9 cellular contexts compared by ENCODE assay signal in the genomic region with DNA sequence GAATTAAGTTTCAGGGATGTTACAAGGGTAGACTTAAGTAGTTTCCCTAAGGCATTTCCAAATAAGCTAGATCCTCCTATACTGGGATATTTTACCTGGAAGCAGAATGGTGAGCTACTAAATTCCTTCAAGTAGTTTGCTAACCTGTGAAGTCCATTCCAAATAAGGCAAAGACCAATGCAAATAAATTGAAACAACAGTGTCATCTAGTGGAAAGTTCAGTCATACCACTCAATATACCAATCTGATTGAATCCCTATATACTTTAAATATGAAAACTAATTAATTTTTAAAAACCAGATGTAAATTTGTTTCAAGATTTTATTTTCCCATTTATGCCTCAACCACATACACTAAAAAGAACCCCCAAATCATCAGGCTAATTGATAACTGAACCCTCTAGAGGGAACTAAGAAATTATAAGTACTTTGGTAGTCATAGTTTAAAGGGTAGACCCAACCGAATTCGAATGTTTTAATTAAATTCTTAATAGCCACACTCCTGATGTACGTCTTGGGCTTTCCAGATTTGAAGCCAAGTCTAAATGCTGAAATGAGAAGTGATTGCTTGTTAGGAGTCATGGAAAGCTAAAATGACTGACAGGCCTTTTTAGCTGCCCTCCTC.
A peak's percentile ranks its signal among the peaks of the same experiment; 100 is the strongest.
DNase-seq lines count a peak whose midpoint lies in the region; ATAC-seq and TF ChIP-seq lines count a peak whose summit lies in the region.
"Had no signal": no experiment of that assay in that cellular context is flagged by ENCODE, and none has a peak within 500 bp of the region (broad histone marks: within the 10 kb centered on the region; RNA-seq: fewer than 3 reads in every experiment).

No MANE protein-coding gene starts in this region.

- no peak overlapping the region for H3K4me2 ChIP-seq in DOHH2 (ENCODE audit: low read length)

- no peaks in the 10 kb centered on the region for H3K36me3 Mint-ChIP-seq in activated naive CD4-positive, alpha-beta T cell treated with anti-CD3 and anti-CD28 coated beads, Interleukin-2, amount 50 U/mL, for 72 hours

- peaks cover 29% of the 10 kb centered on the region for H3K27me3 ChIP-seq in DOHH2 (ENCODE audit: control insufficient read depth, low read length)

- H3K4me3 ChIP-seq in DOHH2 (ENCODE audit: low read length): no peak overlapping the region
- no peak overlapping the region for H3K4me3 ChIP-seq in choroid plexus epithelial cell (ENCODE audit: low read depth, low read length)
- H3K4me3 ChIP-seq: skin epidermis had no signal

- H3K79me2 ChIP-seq in DOHH2 (ENCODE audit: control insufficient read depth, low read length): no peaks in the 10 kb centered on the region

- no peaks in the 10 kb centered on the region for H3F3A ChIP-seq in DOHH2 (ENCODE audit: control insufficient read depth, insufficient read depth)

- TF ChIP-seq CTCF in DOHH2 (IDR thresholded peaks at IDR 0.05; ENCODE audit: low read depth, low read length, poor library complexity, severe bottlenecking): peak; percentile 39
- peak; percentile 73 for TF ChIP-seq CTCF in choroid plexus epithelial cell (conservative IDR thresholded peaks at IDR 0.05; ENCODE audit: low read depth, low read length)

- H3K27ac Mint-ChIP-seq in activated naive CD4-positive, alpha-beta T cell treated with anti-CD3 and anti-CD28 coated beads, Interleukin-2, amount 50 U/mL, for 72 hours: no peak overlapping the region

- CTCF ChIA-PET in HEK293T (lab: Yijun Ruan, JAX): interaction anchor here (0.7 to 1.5 kb wide), 3 partner anchors 14 to 38 kb away, joined by 4 to 7 read pairs (median 5); no protein-coding TSS in a partner anchor

- no peaks in the 10 kb centered on the region for H3K4me1 ChIP-seq in DOHH2 (ENCODE audit: control insufficient read depth, low read length)

- no peak for ATAC-seq in GM21723 (IDR thresholded peaks at IDR 0.05; ENCODE audit: unreplicated experiment)
- no peak for ATAC-seq in activated naive CD4-positive, alpha-beta T cell treated with anti-CD3 and anti-CD28 coated beads, Interleukin-2, amount 50 U/mL, for 72 hours

- no peaks in the 10 kb centered on the region for H3K9me3 Mint-ChIP-seq in activated naive CD4-positive, alpha-beta T cell treated with anti-CD3 and anti-CD28 coated beads, Interleukin-2, amount 50 U/mL, for 72 hours

- H3K27ac ChIP-seq in DOHH2 (ENCODE audit: low read depth, low read length): no peak overlapping the region
- H3K27ac ChIP-seq: skin epidermis had no signal

- no peaks in the 10 kb centered on the region for H4K20me1 ChIP-seq in DOHH2 (ENCODE audit: control insufficient read depth, insufficient read depth, low read depth, low read length)

- H3K9me2 ChIP-seq in DOHH2 (replicated peaks; ENCODE audit: control insufficient read depth, low read length): no peaks in the 10 kb centered on the region

- no peaks in the 10 kb centered on the region for H3K36me3 ChIP-seq in DOHH2 (ENCODE audit: control insufficient read depth, low read length)

- DNase-seq in HEK293T (ENCODE audit: extremely low spot score) (peak; percentile 51), NCI-H345 (lab: John Stamatoyannopoulos, UW) (peak; percentile 19), choroid plexus epithelial cell (ENCODE audit: low read depth) (peak; percentile 81), middle frontal gyrus (ENCODE audit: extremely low spot score, low spot score) (peak; percentile 11), cortex of kidney (lab: John Stamatoyannopoulos, UW) (no peak)
- DNase-seq in activated naive CD4-positive, alpha-beta T cell treated with anti-CD3 and anti-CD28 coated beads, Interleukin-2, amount 50 U/mL, for 72 hours (ENCODE audit: low spot score in 2 of 2): no peak

- POLR2A ChIA-PET in HEK293T (lab: Yijun Ruan, JAX): no interaction called here

- H3K9me3 ChIP-seq in DOHH2 (ENCODE audit: control insufficient read depth, insufficient read depth, low read length): no peaks in the 10 kb centered on the region

TF ChIP-seq in HEK293T, 16 proteins besides CTCF, POLR2A, EP300 and RAD21:
- no peak for TF ChIP-seq ELF4 (IDR thresholded peaks at IDR 0.05)
- no peak for TF ChIP-seq TARDBP (IDR thresholded peaks at IDR 0.05)
- TF ChIP-seq CTBP1 (IDR thresholded peaks at IDR 0.05; ENCODE audit: borderline replicate concordance): no peak
- no peak for TF ChIP-seq FOXM1 (IDR thresholded peaks at IDR 0.05; ENCODE audit: borderline replicate concordance)
- no peak for TF ChIP-seq L3MBTL2 (conservative IDR thresholded peaks at IDR 0.05)
- TF ChIP-seq, protein P1, sequence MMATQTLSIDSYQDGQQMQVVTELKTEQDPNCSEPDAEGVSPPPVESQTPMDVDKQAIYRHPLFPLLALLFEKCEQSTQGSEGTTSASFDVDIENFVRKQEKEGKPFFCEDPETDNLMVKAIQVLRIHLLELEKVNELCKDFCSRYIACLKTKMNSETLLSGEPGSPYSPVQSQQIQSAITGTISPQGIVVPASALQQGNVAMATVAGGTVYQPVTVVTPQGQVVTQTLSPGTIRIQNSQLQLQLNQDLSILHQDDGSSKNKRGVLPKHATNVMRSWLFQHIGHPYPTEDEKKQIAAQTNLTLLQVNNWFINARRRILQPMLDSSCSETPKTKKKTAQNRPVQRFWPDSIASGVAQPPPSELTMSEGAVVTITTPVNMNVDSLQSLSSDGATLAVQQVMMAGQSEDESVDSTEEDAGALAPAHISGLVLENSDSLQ (IDR thresholded peaks at IDR 0.05): 0 out of 2 replicates have a peak, but pooled peaks have one; percentile 59
- TF ChIP-seq BHLHE40 (IDR thresholded peaks at IDR 0.05; ENCODE audit: borderline replicate concordance): no peak

Comparison
In these comparisons a context has a peak if more than half of its experiments do, and no peak if none do; other contexts are left out.
1. DNase-seq: peak in HEK293T (single experiment), NCI-H345 (single experiment), choroid plexus epithelial cell (single experiment) and middle frontal gyrus (single experiment); none in cortex of kidney (single experiment) and activated naive CD4-positive, alpha-beta T cell treated with anti-CD3 and anti-CD28 coated beads, Interleukin-2, amount 50 U/mL, for 72 hours (0 of 2).